In genomic region chr4:90121961-90122748, GRCh38 we compare ENCODE assay signal across 18 cellular contexts. TPM values are rescaled to one million over a fixed set of nuclear protein-coding genes. Genes with fewer than 3 reads are reported as not detected.
DNase-seq lines count a peak whose midpoint lies in the region; FAIRE-seq and TF ChIP-seq lines count a peak whose summit lies in the region.
"Had no signal": no experiment of that assay in that cellular context is flagged by ENCODE, and none has a peak within 500 bp of the region (broad histone marks: within the 10 kb centered on the region; RNA-seq: fewer than 3 reads in every experiment).

No MANE protein-coding gene starts in this region.

- TF ChIP-seq CTCF in mammary epithelial cell (conservative IDR thresholded peaks at IDR 0.05 in 1 of 2, IDR thresholded peaks at IDR 0.05 in 1 of 2; ENCODE audit: extremely low read depth in 1 of 2, insufficient read depth in 1 of 2, low read depth in 1 of 2, low read length in 2 of 2) (no peak), Caco-2 (IDR thresholded peaks at IDR 0.05; ENCODE audit: insufficient read depth in 1 of 2, low read depth in 1 of 2, low read length in 1 of 2, severe bottlenecking in 1 of 2, unreplicated experiment in 1 of 2) (no peak)

- no peak overlapping the region for H2BK12ac ChIP-seq in trophoblast cell (ENCODE audit: low read length)
- no peak overlapping the region for H2BK12ac ChIP-seq in neuronal stem cell (ENCODE audit: low read length)

- peaks cover 11% of the 10 kb centered on the region for H3K36me3 Mint-ChIP-seq in Caco-2 (ENCODE audit: insufficient read depth, unreplicated experiment)
- H3K36me3 Mint-ChIP-seq: activated naive CD4-positive, alpha-beta T cell treated with anti-CD3 and anti-CD28 coated beads, Interleukin-2, amount 50 U/mL, for 24 hours had no signal

- FAIRE-seq in GM12892 (lab: Jason Lieb, UNC), result peak; percentile 33
- FAIRE-seq: islet of Langerhans had no signal

- no peaks in the 10 kb centered on the region for H3K27me3 ChIP-seq in mammary epithelial cell (ENCODE audit: insufficient read depth, low read length)
- H3K27me3 ChIP-seq in trophoblast cell (ENCODE audit: insufficient read depth, low read length), result no peaks in the 10 kb centered on the region
- H3K27me3 ChIP-seq in Caco-2 (replicated peaks; ENCODE audit: control insufficient read depth, insufficient read depth, low read length), result no peaks in the 10 kb centered on the region
- H3K27me3 ChIP-seq in neuronal stem cell (ENCODE audit: control insufficient read depth in 3 of 3, insufficient read depth in 3 of 3, low read depth in 1 of 3, low read length in 3 of 3), result peaks cover 0 to 39% (median 11%) of the 10 kb centered on the region in 3 experiments
- H3K27me3 ChIP-seq: BLaER1 treated with 17β-estradiol and CSF1 and Interleukin-3, amounts not matched to agents 10 nM and 100 nM; gastroesophageal sphincter had no signal

- no peak overlapping the region for H3K27ac Mint-ChIP-seq in Caco-2 (ENCODE audit: unreplicated experiment)
- H3K27ac Mint-ChIP-seq: activated naive CD4-positive, alpha-beta T cell treated with anti-CD3 and anti-CD28 coated beads, Interleukin-2, amount 50 U/mL, for 24 hours had no signal

- dilution Hi-C loops in mammary epithelial cell (cut with HindIII; ENCODE audit: low sequenced_read_pairs), result no loop called here

- H3K9me3 ChIP-seq in mammary epithelial cell (replicated peaks; ENCODE audit: insufficient read depth, low read length) (no peaks in the 10 kb centered on the region), trophoblast cell (ENCODE audit: insufficient read depth, low read depth, low read length) (no peaks in the 10 kb centered on the region), Caco-2 (no peaks in the 10 kb centered on the region), neuronal stem cell (replicated peaks in 1 of 2; ENCODE audit: control insufficient read depth in 2 of 2, insufficient read depth in 1 of 2, low read depth in 1 of 2, low read length in 2 of 2) (no peaks in the 10 kb centered on the region)
- H3K9me3 ChIP-seq: gastroesophageal sphincter had no signal

- POLR2A ChIA-PET in Caco-2 (lab: Charles Lee), result no interaction called here

- H3K4ac ChIP-seq in trophoblast cell (ENCODE audit: low read depth, low read length), result no peak overlapping the region
- no peak overlapping the region for H3K4ac ChIP-seq in neuronal stem cell (ENCODE audit: low read length)

- intact Hi-C loops in mammary epithelial cell (cut with micrococcal nuclease) (loop anchor here (10.0 kb wide), 1 partner anchor 163 kb away; no protein-coding TSS in a partner anchor), Caco-2 (cut with micrococcal nuclease; ENCODE audit: unreplicated experiment) (loop anchor here (10.0 kb wide), 1 partner anchor 97 kb away; no protein-coding TSS in a partner anchor)

- H4K8ac ChIP-seq in trophoblast cell (ENCODE audit: low read depth, low read length) (no peak overlapping the region), neuronal stem cell (ENCODE audit: low read depth, low read length) (no peak overlapping the region)

- no peaks in the 10 kb centered on the region for H3K4me1 ChIP-seq in mammary epithelial cell (ENCODE audit: insufficient read depth, low read length)
- H3K4me1 ChIP-seq in trophoblast cell (ENCODE audit: control insufficient read depth in 1 of 2, insufficient read depth in 2 of 2, low read length in 2 of 2), result peaks cover 0 to 2% of the 10 kb centered on the region in 2 experiments
- H3K4me1 ChIP-seq in Caco-2, result no peaks in the 10 kb centered on the region
- peaks cover 0 to 1% of the 10 kb centered on the region in 2 donors for H3K4me1 ChIP-seq in neuronal stem cell (ENCODE audit: control insufficient read depth in 2 of 2, insufficient read depth in 1 of 2, low read depth in 1 of 2, low read length in 2 of 2)

- CTCF ChIA-PET in mammary epithelial cell (lab: Charles Lee; ENCODE audit: low non-redundant PET), result no interaction called here
- CTCF ChIA-PET in Caco-2 (lab: Charles Lee), result no interaction called here

- H3K4me2 ChIP-seq in mammary epithelial cell (ENCODE audit: insufficient read depth, low read depth, low read length), result no peak overlapping the region
- no peak overlapping the region for H3K4me2 ChIP-seq in trophoblast cell (ENCODE audit: low read length)
- H3K4me2 ChIP-seq in neuronal stem cell (ENCODE audit: insufficient read depth, low read length, poor library complexity, severe bottlenecking), result no peak overlapping the region
- H3K4me2 ChIP-seq: BLaER1 treated with 17β-estradiol and CSF1 and Interleukin-3, amounts not matched to agents 10 nM and 100 nM had no signal

- no peak overlapping the region for H3K27ac ChIP-seq in mammary epithelial cell (ENCODE audit: insufficient read depth, low read depth, low read length)
- no peak overlapping the region for H3K27ac ChIP-seq in trophoblast cell (ENCODE audit: low read depth, low read length)
- no peak overlapping the region for H3K27ac ChIP-seq in neuronal stem cell (replicated peaks; ENCODE audit: low read length)
- H3K27ac ChIP-seq: BLaER1 treated with 17β-estradiol and CSF1 and Interleukin-3, amounts not matched to agents 10 nM and 100 nM; gastroesophageal sphincter; skin epidermis had no signal

- no peaks in the 10 kb centered on the region for H3K4me1 Mint-ChIP-seq in Caco-2 (ENCODE audit: low read depth, unreplicated experiment)

- H3K23ac ChIP-seq in trophoblast cell (ENCODE audit: low read length), result no peak overlapping the region
- H3K23ac ChIP-seq in neuronal stem cell (ENCODE audit: low read depth, low read length, poor library complexity), result no peak overlapping the region

- no peak overlapping the region for H3K9ac ChIP-seq in mammary epithelial cell (ENCODE audit: insufficient read depth, low read length)
- H3K9ac ChIP-seq in trophoblast cell (ENCODE audit: low read length), result no peak overlapping the region
- H3K9ac ChIP-seq in neuronal stem cell (ENCODE audit: low read depth, low read length, poor library complexity), result no peak overlapping the region
- H3K9ac ChIP-seq: BLaER1 treated with 17β-estradiol and CSF1 and Interleukin-3, amounts not matched to agents 10 nM and 100 nM had no signal

- H3K18ac ChIP-seq in trophoblast cell (ENCODE audit: low read length) (no peak overlapping the region), neuronal stem cell (ENCODE audit: low read length) (no peak overlapping the region)

- 61% methylated on average over 8 of the region's 8 CpGs for WGBS in mammary epithelial cell (ENCODE audit: low coverage, missing lambda C conversion rate)
- WGBS in trophoblast cell (ENCODE audit: extremely low coverage, insufficient coverage, insufficient read length), result no CpG with 5 or more reads among the region's 8 CpGs
- WGBS in neuronal stem cell (ENCODE audit: extremely low coverage in 2 of 2, insufficient read length in 2 of 2, insufficient replicate concordance in 1 of 2), 2 donors, result no CpG with 5 or more reads among the region's 8 CpGs

- H2AFZ ChIP-seq in mammary epithelial cell (ENCODE audit: low read depth, low read length), result no peak overlapping the region
- H2AFZ ChIP-seq in trophoblast cell (ENCODE audit: insufficient read depth, low read length, poor library complexity), result no peak overlapping the region
- no peak overlapping the region for H2AFZ ChIP-seq in neuronal stem cell (ENCODE audit: low read length)

- H3K36me3 ChIP-seq in mammary epithelial cell (ENCODE audit: insufficient read depth, low read length), result no peaks in the 10 kb centered on the region
- no peaks in the 10 kb centered on the region for H3K36me3 ChIP-seq in trophoblast cell (ENCODE audit: control insufficient read depth in 1 of 2, insufficient read depth in 2 of 2, low read length in 2 of 2)
- H3K36me3 ChIP-seq in Caco-2 (ENCODE audit: control insufficient read depth, insufficient read depth, low read length), result no peaks in the 10 kb centered on the region
- H3K36me3 ChIP-seq in neuronal stem cell (replicated peaks in 1 of 2; ENCODE audit: control insufficient read depth in 2 of 2, insufficient read depth in 2 of 2, low read length in 2 of 2), result no peaks in the 10 kb centered on the region
- H3K36me3 ChIP-seq: BLaER1 treated with 17β-estradiol and CSF1 and Interleukin-3, amounts not matched to agents 10 nM and 100 nM; gastroesophageal sphincter had no signal

- H4K91ac ChIP-seq in trophoblast cell (ENCODE audit: low read depth, low read length) (no peak overlapping the region), neuronal stem cell (ENCODE audit: low read depth, low read length, poor library complexity) (no peak overlapping the region)

- H3K27me3 Mint-ChIP-seq in Caco-2 (ENCODE audit: insufficient read depth, unreplicated experiment), result peaks cover 11% of the 10 kb centered on the region

- no peaks in the 10 kb centered on the region for H3K9me3 Mint-ChIP-seq in Caco-2 (ENCODE audit: unreplicated experiment)
- H3K9me3 Mint-ChIP-seq: activated naive CD4-positive, alpha-beta T cell treated with anti-CD3 and anti-CD28 coated beads, Interleukin-2, amount 50 U/mL, for 24 hours had no signal

- H2BK15ac ChIP-seq in neuronal stem cell (ENCODE audit: low read length), result no peak overlapping the region

- no peak for TF ChIP-seq POLR2A in GM12892 (IDR thresholded peaks at IDR 0.05; ENCODE audit: low read depth, low read length)

- H3K79me1 ChIP-seq in trophoblast cell (ENCODE audit: low read length), result no peaks in the 10 kb centered on the region
- H3K79me1 ChIP-seq in neuronal stem cell (ENCODE audit: low read depth, low read length), result no peaks in the 10 kb centered on the region

- DNase-seq in GM12892 (ENCODE audit: insufficient read length) (no peak), LoVo (ENCODE audit: low spot score) (peak; percentile 12), mammary epithelial cell (peak; percentile 82), trophoblast cell (peak; percentile 77 to 86), Caco-2 (no peak), foreskin melanocyte (no peak), neuronal stem cell (ENCODE audit: low spot score) (no peak)
- DNase-seq: activated CD4-positive, alpha-beta T cell treated with anti-CD3 and anti-CD28 coated beads for 1 hour; activated CD8-positive, alpha-beta memory T cell treated with anti-CD3 and anti-CD28 coated beads, Interleukin-2, amount 50 U/mL, for 4 hours; MV-4-11; NCI-H2107; stimulated activated naive CD4-positive, alpha-beta T cell; T-helper 2 cell had no signal

- no peak overlapping the region for H4K12ac ChIP-seq in trophoblast cell (ENCODE audit: low read depth, low read length)

- H4K20me1 ChIP-seq in mammary epithelial cell (ENCODE audit: insufficient read depth, low read length), result no peaks in the 10 kb centered on the region
- H4K20me1 ChIP-seq: BLaER1 treated with 17β-estradiol and CSF1 and Interleukin-3, amounts not matched to agents 10 nM and 100 nM had no signal

- H2BK5ac ChIP-seq in trophoblast cell (ENCODE audit: low read depth, low read length, poor library complexity), result no peak overlapping the region
- H2BK5ac ChIP-seq in neuronal stem cell (ENCODE audit: low read length), result no peak overlapping the region

- H2BK120ac ChIP-seq in trophoblast cell (ENCODE audit: insufficient read depth, low read length, poor library complexity) (no peak overlapping the region), neuronal stem cell (ENCODE audit: low read depth, low read length) (no peak overlapping the region)

- H3K4me3 ChIP-seq in mammary epithelial cell (replicated peaks in 1 of 3; ENCODE audit: insufficient read depth in 1 of 3, low read depth in 2 of 3, low read length in 3 of 3) (no peak overlapping the region), trophoblast cell (ENCODE audit: low read depth, low read length) (no peak overlapping the region), Caco-2 (ENCODE audit: low read depth, low read length) (no peak overlapping the region), neuronal stem cell (ENCODE audit: low read length in 2 of 2) (no peak overlapping the region)
- H3K4me3 ChIP-seq: BLaER1 treated with 17β-estradiol and CSF1 and Interleukin-3, amounts not matched to agents 10 nM and 100 nM; gastroesophageal sphincter; skin epidermis had no signal

- no peaks in the 10 kb centered on the region for H3K79me2 ChIP-seq in mammary epithelial cell (ENCODE audit: insufficient read depth, low read length)
- no peaks in the 10 kb centered on the region for H3K79me2 ChIP-seq in trophoblast cell (ENCODE audit: control insufficient read depth, insufficient read depth, low read length, poor library complexity)

- BruUV-seq in mammary epithelial cell (replicated peaks; lab: Mats Ljungman, UMichigan) (no TSS peak), Caco-2 (replicated peaks; lab: Mats Ljungman, UMichigan) (no TSS peak)

- H3K14ac ChIP-seq in trophoblast cell (ENCODE audit: low read length), result no peak overlapping the region
- H3K14ac ChIP-seq in neuronal stem cell (ENCODE audit: low read length), result no peak overlapping the region

- in situ Hi-C loops in mammary epithelial cell (cut with MboI; ENCODE audit: low sequenced_read_pairs in 2 of 2), result no loop called here

- H2AK5ac ChIP-seq in trophoblast cell (ENCODE audit: low read length) (no peak overlapping the region), neuronal stem cell (ENCODE audit: low read depth, low read length) (no peak overlapping the region)

- no peak overlapping the region for H3K4me3 Mint-ChIP-seq in Caco-2 (ENCODE audit: unreplicated experiment)
- H3K4me3 Mint-ChIP-seq: activated naive CD4-positive, alpha-beta T cell treated with anti-CD3 and anti-CD28 coated beads, Interleukin-2, amount 50 U/mL, for 24 hours had no signal

RNA-seq across cellular contexts. Expression of gene CCSER1, which starts 5.0 kb away (rescaled TPM):
- 0.91 TPM for polyA plus RNA-seq in GM12892 (2012; ENCODE audit: missing spikeins)
- total RNA-seq in mammary epithelial cell (10 to 100 TPM in 1 of 2 donors, under 1 TPM in 1; 0.26 to 12.0 TPM), Caco-2 (2022) (3.6 and 4.1 TPM in 2 replicates)
- 0.03 TPM for polyA plus RNA-seq in mammary epithelial cell
- polyA minus RNA-seq in mammary epithelial cell, result not detected
- polyA plus RNA-seq in trophoblast cell (2013), result 2.6 and 2.8 TPM in 2 replicates
- 0.08 TPM for polyA plus RNA-seq in neuronal stem cell (2013, experiment 1 of 2)
- polyA plus RNA-seq in neuronal stem cell (2013, experiment 2 of 2), result 0.11 TPM

Comparison
In these comparisons a context has a peak if more than half of its experiments do, and no peak if none do; other contexts are left out.
1. DNase-seq: peak in LoVo (single experiment), mammary epithelial cell (single experiment) and trophoblast cell (2 of 2); none in GM12892 (single experiment), Caco-2 (0 of 2), foreskin melanocyte (single experiment) and neuronal stem cell (single experiment).